21 cellular contexts compared by ENCODE assay signal in genomic region chr11:73203322-73203721, GRCh38. TPM values are rescaled to one million over a fixed set of nuclear protein-coding genes. Genes with fewer than 3 reads are reported as not detected.
"Had no signal": no experiment of that assay in that cellular context is flagged by ENCODE, and none has a peak within 500 bp of the region (broad histone marks: within the 10 kb centered on the region; RNA-seq: fewer than 3 reads in every experiment).

No MANE protein-coding gene starts in this region.

- H3K36me3 Mint-ChIP-seq: activated naive CD4-positive, alpha-beta T cell treated with anti-CD3 and anti-CD28 coated beads, Interleukin-2, amount 50 U/mL, for 72 hours; brain; naive thymus-derived CD8-positive, alpha-beta T cell had no signal

- H3K9me3 ChIP-seq: left lung, prostate gland, tibial artery had no signal

- ATAC-seq: activated CD4-positive, CD25-positive, alpha-beta regulatory T cell treated with anti-CD3 and anti-CD28 coated beads, Interleukin-2, amount 50 U/mL, for 24 hours; activated naive CD4-positive, alpha-beta T cell treated with anti-CD3 and anti-CD28 coated beads, Interleukin-2, amount 50 U/mL, for 72 hours; activated T-cell treated with anti-CD3 and anti-CD28 coated beads, Interleukin-2, amount 50 U/mL, for 72 hours; foreskin keratinocyte; left lung; naive thymus-derived CD8-positive, alpha-beta T cell had no signal

- H3K27me3 ChIP-seq: foreskin keratinocyte, hepatocyte, left lung had no signal

- H3K27ac ChIP-seq: foreskin keratinocyte, hepatocyte, prostate gland, tibial artery had no signal

- H3K36me3 ChIP-seq: left lung, prostate gland, tibial artery had no signal

- DNase-seq: activated CD4-positive, alpha-beta memory T cell treated with anti-CD3 and anti-CD28 coated beads, Interleukin-2, amount 10 ng/mL, durations not matched to agents 7 days and 5 days; activated CD4-positive, alpha-beta T cell treated with anti-CD3 and anti-CD28 coated beads, Interleukin-2, amount 10 ng/mL, durations not matched to agents 24 days and 14 days; activated gamma-delta T cell treated with Interleukin-2 at 50 U/mL for 16 hours; activated T-cell treated with anti-CD3 and anti-CD28 coated beads, Interleukin-2, amount 50 U/mL, for 72 hours; effector CD4-positive, alpha-beta T cell; foreskin keratinocyte; immature natural killer cell; stimulated activated CD4-positive, alpha-beta T cell treated with anti-CD3 and anti-CD28 coated beads, Interleukin-12 subunit alpha, Interleukin-12 subunit beta, amount 100 ng/mL, for 4 hours; stimulated activated CD4-positive, alpha-beta T cell treated with anti-CD3 and anti-CD28 coated beads, Interleukin-4, amount 100 ng/mL, for 4 hours had no signal

- H3K27ac Mint-ChIP-seq: activated CD4-positive, alpha-beta memory T cell treated with anti-CD3 and anti-CD28 coated beads, Interleukin-2, amount 10 ng/mL, durations not matched to agents 7 days and 5 days; activated CD4-positive, alpha-beta T cell treated with anti-CD3 and anti-CD28 coated beads, Interleukin-2, amount 10 ng/mL, durations not matched to agents 24 days and 14 days; activated T-cell treated with anti-CD3 and anti-CD28 coated beads, Interleukin-2, amount 50 U/mL, for 72 hours; brain; immature natural killer cell; mesothelial cell of epicardium; naive thymus-derived CD8-positive, alpha-beta T cell; stimulated activated naive CD8-positive, alpha-beta T cell treated with anti-CD3 and anti-CD28 coated beads, Interleukin-15, Interleukin-2, amounts not matched to agents 100 ng/mL and 50 ng/mL, for 24 hours had no signal

- H3K4me3 Mint-ChIP-seq: activated CD4-positive, alpha-beta memory T cell treated with anti-CD3 and anti-CD28 coated beads, Interleukin-2, amount 10 ng/mL, durations not matched to agents 7 days and 5 days; activated CD4-positive, alpha-beta T cell treated with anti-CD3 and anti-CD28 coated beads, Interleukin-2, amount 10 ng/mL, durations not matched to agents 24 days and 14 days; activated T-cell treated with anti-CD3 and anti-CD28 coated beads, Interleukin-2, amount 50 U/mL, for 72 hours; brain; dendritic cell treated with granulocyte-macrophage colony-stimulating factor and Interleukin-4, amounts not matched to agents 40 ng/mL and 50 ng/mL, for 4 days; immature natural killer cell; mesothelial cell of epicardium; naive thymus-derived CD8-positive, alpha-beta T cell; stimulated activated naive CD8-positive, alpha-beta T cell treated with anti-CD3 and anti-CD28 coated beads, Interleukin-15, Interleukin-2, amounts not matched to agents 100 ng/mL and 50 ng/mL, for 24 hours had no signal

- H3K4me1 Mint-ChIP-seq: immature natural killer cell had no signal

- H3K9me3 Mint-ChIP-seq: activated CD4-positive, alpha-beta memory T cell treated with anti-CD3 and anti-CD28 coated beads, Interleukin-2, amount 10 ng/mL, durations not matched to agents 7 days and 5 days; activated CD4-positive, alpha-beta T cell treated with anti-CD3 and anti-CD28 coated beads, Interleukin-2, amount 10 ng/mL, durations not matched to agents 24 days and 14 days; activated naive CD4-positive, alpha-beta T cell treated with anti-CD3 and anti-CD28 coated beads, Interleukin-2, amount 50 U/mL, for 72 hours; activated T-cell treated with anti-CD3 and anti-CD28 coated beads, Interleukin-2, amount 50 U/mL, for 72 hours; dendritic cell treated with granulocyte-macrophage colony-stimulating factor and Interleukin-4, amounts not matched to agents 40 ng/mL and 50 ng/mL, for 4 days; immature natural killer cell; mesothelial cell of epicardium; stimulated activated naive CD8-positive, alpha-beta T cell treated with anti-CD3 and anti-CD28 coated beads, Interleukin-15, Interleukin-2, amounts not matched to agents 100 ng/mL and 50 ng/mL, for 24 hours had no signal

- H3K4me1 ChIP-seq: prostate gland, tibial artery had no signal

- H3K4me3 ChIP-seq: hepatocyte, left lung, prostate gland, tibial artery had no signal

RNA-seq across cellular contexts. Expression of gene P2RY2, which starts 14.8 kb away (rescaled TPM):
- total RNA-seq: activated CD4-positive, alpha-beta memory T cell treated with anti-CD3 and anti-CD28 coated beads, Interleukin-2, amount 10 ng/mL, durations not matched to agents 7 days and 5 days; activated CD4-positive, alpha-beta T cell treated with anti-CD3 and anti-CD28 coated beads, Interleukin-2, amount 10 ng/mL, durations not matched to agents 24 days and 14 days; activated naive CD4-positive, alpha-beta T cell treated with anti-CD3 and anti-CD28 coated beads, Interleukin-2, amount 50 U/mL, for 72 hours; activated T-cell treated with anti-CD3 and anti-CD28 coated beads, Interleukin-2, amount 50 U/mL, for 72 hours; naive thymus-derived CD8-positive, alpha-beta T cell; osteocyte had no signal
- polyA plus RNA-seq: naive thymus-derived CD8-positive, alpha-beta T cell had no signal
